Comparison of ENCODE assay signal across 8 cellular contexts in genomic region chr13:38349386-38350113, GRCh38. TPM values are rescaled to one million over a fixed set of nuclear protein-coding genes. Genes with fewer than 3 reads are reported as not detected.
DNase-seq lines count a peak whose midpoint lies in the region; ATAC-seq and TF ChIP-seq lines count a peak whose summit lies in the region.

Gene UFM1, plus strand, starts transcription at chr13:38349851. Its CDS starts 69 bp downstream, at chr13:38349920.

- ATAC-seq in GM18873 (IDR thresholded peaks at IDR 0.05; ENCODE audit: low FRiP score, unreplicated experiment) (peak; percentile 95), HG03139 (IDR thresholded peaks at IDR 0.05; ENCODE audit: unreplicated experiment) (peak; percentile 97)

- H3K4me3 ChIP-seq in WERI-Rb-1 (ENCODE audit: low read depth, low read length), result peak within 1 kb of the TSS; percentile 69
- H3K4me3 ChIP-seq in mammary epithelial cell (replicated peaks in 1 of 3; ENCODE audit: insufficient read depth in 1 of 3, low read depth in 2 of 3, low read length in 3 of 3), result peak within 1 kb of the TSS; percentile 68 to 90 (median 74)
- peak within 1 kb of the TSS; percentile 96 for H3K4me3 ChIP-seq in iPS-18c (ENCODE audit: insufficient read depth, low read depth, low read length)
- H3K4me3 ChIP-seq in skeletal muscle tissue (ENCODE audit: low read length in 3 of 3), result peak within 1 kb of the TSS; percentile 90 to 92 (median 91)

- intact Hi-C loops in mammary epithelial cell (cut with micrococcal nuclease), result loop anchor here (1.0 to 5.0 kb wide), 4 partner anchors 40 to 479 kb away; no protein-coding TSS in a partner anchor

- H3K27ac ChIP-seq in WERI-Rb-1 (peak within 1 kb of the TSS; percentile 86), mammary epithelial cell (ENCODE audit: insufficient read depth, low read depth, low read length) (peak within 1 kb of the TSS; percentile 98), skeletal muscle tissue (ENCODE audit: low read depth, low read length) (peak within 1 kb of the TSS; percentile 90)

- BruUV-seq in mammary epithelial cell (replicated peaks; lab: Mats Ljungman, UMichigan), result no TSS peak

- H3K9me3 ChIP-seq in WERI-Rb-1 (ENCODE audit: severe bottlenecking) (no peaks in the 10 kb centered on the region), mammary epithelial cell (replicated peaks; ENCODE audit: insufficient read depth, low read length) (no peaks in the 10 kb centered on the region), iPS-18c (ENCODE audit: control insufficient read depth, insufficient read depth, low read length) (no peaks in the 10 kb centered on the region), skeletal muscle tissue (ENCODE audit: control insufficient read depth in 3 of 3, low read length in 3 of 3) (no peaks in the 10 kb centered on the region)

- H2AFZ ChIP-seq in mammary epithelial cell (ENCODE audit: low read depth, low read length), result peak within 1 kb of the TSS; percentile 81

- peak within 1 kb of the TSS; percentile 95 for H3K9ac ChIP-seq in mammary epithelial cell (ENCODE audit: insufficient read depth, low read length)
- H3K9ac ChIP-seq in skeletal muscle tissue (ENCODE audit: low read depth in 1 of 3, low read length in 3 of 3), result peak within 1 kb of the TSS; percentile 87 to 95 (median 89)

- WGBS in mammary epithelial cell (ENCODE audit: low coverage, missing lambda C conversion rate), result 3% methylated on average over 20 of the region's 41 CpGs

- DNase-seq in ACHN (peak; percentile 93), NCI-H2227 (lab: John Stamatoyannopoulos, UW; ENCODE audit: unreplicated experiment) (peak; percentile 90), WERI-Rb-1 (peak; percentile 80), mammary epithelial cell (peak; percentile 90)

- no peaks in the 10 kb centered on the region for H3K36me3 ChIP-seq in WERI-Rb-1
- H3K36me3 ChIP-seq in mammary epithelial cell (ENCODE audit: insufficient read depth, low read length), result peaks cover 12% of the 10 kb centered on the region
- peaks cover 0 to 3% (median 0%) of the 10 kb centered on the region in 3 donors for H3K36me3 ChIP-seq in skeletal muscle tissue (ENCODE audit: control insufficient read depth in 3 of 3, insufficient read depth in 3 of 3, low read length in 3 of 3)

- H3K4me2 ChIP-seq in mammary epithelial cell (ENCODE audit: insufficient read depth, low read depth, low read length), result peak within 1 kb of the TSS; percentile 91

- TF ChIP-seq CTCF in WERI-Rb-1 (IDR thresholded peaks at IDR 0.05; ENCODE audit: low read depth, low read length) (no peak), mammary epithelial cell (conservative IDR thresholded peaks at IDR 0.05 in 1 of 2, IDR thresholded peaks at IDR 0.05 in 1 of 2; ENCODE audit: extremely low read depth in 1 of 2, insufficient read depth in 1 of 2, low read depth in 1 of 2, low read length in 2 of 2) (no peak)

- dilution Hi-C loops in mammary epithelial cell (cut with HindIII; ENCODE audit: low sequenced_read_pairs), result no loop called here

- in situ Hi-C loops in ACHN (cut with HindIII; ENCODE audit: low pct_ligation_motif_present, low pct_unique_long_range_greater_than_20kb, low sequenced_read_pairs) (no loop called here), mammary epithelial cell (cut with MboI; ENCODE audit: low sequenced_read_pairs in 2 of 2) (loop anchor here in 1 of 2 donors (25.0 kb wide), 1 partner anchor 113 kb away; no protein-coding TSS in a partner anchor)

- H4K20me1 ChIP-seq in mammary epithelial cell (ENCODE audit: insufficient read depth, low read length), result no peaks in the 10 kb centered on the region

- peaks cover 21% of the 10 kb centered on the region for H3K4me1 ChIP-seq in mammary epithelial cell (ENCODE audit: insufficient read depth, low read length)
- H3K4me1 ChIP-seq in skeletal muscle tissue (ENCODE audit: control insufficient read depth in 3 of 3, insufficient read depth in 3 of 3, low read length in 3 of 3), result peaks cover 0 to 24% (median 16%) of the 10 kb centered on the region in 3 donors

- CTCF ChIA-PET in mammary epithelial cell (lab: Charles Lee; ENCODE audit: low non-redundant PET), result interaction anchor here (1.3 kb wide), 1 partner anchor 479 kb away, joined by 6 read pairs; no protein-coding TSS in a partner anchor

- no peaks in the 10 kb centered on the region for H3K27me3 ChIP-seq in WERI-Rb-1 (ENCODE audit: insufficient read depth, low read depth, severe bottlenecking)
- H3K27me3 ChIP-seq in mammary epithelial cell (ENCODE audit: insufficient read depth, low read length), result no peaks in the 10 kb centered on the region
- H3K27me3 ChIP-seq in skeletal muscle tissue (ENCODE audit: control insufficient read depth in 3 of 3, insufficient read depth in 3 of 3, low read length in 3 of 3), result no peaks in the 10 kb centered on the region

- H3K79me2 ChIP-seq in mammary epithelial cell (ENCODE audit: insufficient read depth, low read length), result peaks cover 52% of the 10 kb centered on the region

RNA-seq across cellular contexts. Expression of gene UFM1, which starts in this region (rescaled TPM):
- 10 to 100 TPM; 67.4 to 97.5 TPM for total RNA-seq in mammary epithelial cell
- 30.7 TPM for polyA plus RNA-seq in mammary epithelial cell
- polyA minus RNA-seq in mammary epithelial cell, result 4.7 TPM
- 43.3 TPM for total RNA-seq in skeletal muscle tissue

Comparison
In these comparisons a context has a peak if more than half of its experiments do, and no peak if none do; other contexts are left out.
1. Peak in every context shown above with its lines: DNase-seq, ATAC-seq, H3K4me3 ChIP-seq and H3K27ac ChIP-seq.